Comparison of ENCODE assay signal across 25 cellular contexts in genomic region chr6:148309301-148309700, GRCh38. TPM values are rescaled to one million over a fixed set of nuclear protein-coding genes. Genes with fewer than 3 reads are reported as not detected.
"Had no signal": no experiment of that assay in that cellular context is flagged by ENCODE, and none has a peak within 500 bp of the region (broad histone marks: within the 10 kb centered on the region; RNA-seq: fewer than 3 reads in every experiment).

No MANE protein-coding gene starts in this region.

- H3K4me1 Mint-ChIP-seq: activated CD4-positive, alpha-beta T cell treated with anti-CD3 and anti-CD28 coated beads, Interleukin-2, amount 10 ng/mL, durations not matched to agents 24 days and 14 days; stimulated activated naive CD8-positive, alpha-beta T cell treated with anti-CD3 and anti-CD28 coated beads, Interleukin-15, amount 100 ng/mL, for 72 hours had no signal

- H3K27me3 Mint-ChIP-seq: stimulated activated naive CD8-positive, alpha-beta T cell treated with anti-CD3 and anti-CD28 coated beads, Interleukin-15, amount 100 ng/mL, for 72 hours had no signal

- H3K27ac Mint-ChIP-seq: activated CD4-positive, alpha-beta T cell treated with anti-CD3 and anti-CD28 coated beads, Interleukin-2, amount 10 ng/mL, durations not matched to agents 24 days and 14 days; activated CD8-positive, alpha-beta T cell treated with anti-CD3 and anti-CD28 coated beads for 36 hours; naive thymus-derived CD4-positive, alpha-beta T cell; stimulated activated naive CD8-positive, alpha-beta T cell treated with anti-CD3 and anti-CD28 coated beads, Interleukin-15, amount 100 ng/mL, for 72 hours; T-helper 2 cell treated with Interferon-gamma antibody and Interleukin-4, amounts not matched to agents 5 μg/mL and 100 μg/mL, for 36 hours had no signal

- H3K36me3 ChIP-seq: brain microvascular endothelial cell, left lung, neutrophil, pancreas, right lobe of liver, suprapubic skin, upper lobe of left lung had no signal

- H3K4me3 Mint-ChIP-seq: activated CD4-positive, alpha-beta T cell treated with anti-CD3 and anti-CD28 coated beads, Interleukin-2, amount 10 ng/mL, durations not matched to agents 24 days and 14 days; activated CD8-positive, alpha-beta T cell treated with anti-CD3 and anti-CD28 coated beads for 36 hours; naive thymus-derived CD4-positive, alpha-beta T cell; stimulated activated naive CD8-positive, alpha-beta T cell treated with anti-CD3 and anti-CD28 coated beads, Interleukin-15, amount 100 ng/mL, for 72 hours; T-helper 2 cell treated with Interferon-gamma antibody and Interleukin-4, amounts not matched to agents 5 μg/mL and 100 μg/mL, for 36 hours had no signal

- H3K9me3 Mint-ChIP-seq: activated CD4-positive, alpha-beta T cell treated with anti-CD3 and anti-CD28 coated beads, Interleukin-2, amount 10 ng/mL, durations not matched to agents 24 days and 14 days; activated CD8-positive, alpha-beta T cell treated with anti-CD3 and anti-CD28 coated beads for 36 hours; naive thymus-derived CD4-positive, alpha-beta T cell; stimulated activated naive CD8-positive, alpha-beta T cell treated with anti-CD3 and anti-CD28 coated beads, Interleukin-15, amount 100 ng/mL, for 72 hours; T-helper 2 cell treated with Interferon-gamma antibody and Interleukin-4, amounts not matched to agents 5 μg/mL and 100 μg/mL, for 36 hours had no signal

- H3K36me3 Mint-ChIP-seq: naive thymus-derived CD4-positive, alpha-beta T cell had no signal

- H3K9me3 ChIP-seq: left lung, neutrophil, pancreas, right lobe of liver, suprapubic skin, upper lobe of left lung had no signal

- H3K4me1 ChIP-seq: foreskin keratinocyte, pancreas, right lobe of liver had no signal

- H3K4me3 ChIP-seq: coronary artery, left lung, pancreas, right lobe of liver, suprapubic skin, upper lobe of left lung had no signal

- DNase-seq: activated CD4-positive, alpha-beta T cell treated with anti-CD3 and anti-CD28 coated beads, Interleukin-2, amount 10 ng/mL, durations not matched to agents 24 days and 14 days; activated CD4-positive, CD25-positive, alpha-beta regulatory T cell; activated CD8-positive, alpha-beta T cell treated with anti-CD3 and anti-CD28 coated beads for 36 hours; activated effector memory CD4-positive, alpha-beta T cell treated with anti-CD3 and anti-CD28 coated beads, Interleukin-2, amount 50 U/mL, for 16 hours; activated naive CD4-positive, alpha-beta T cell treated with anti-CD3 and anti-CD28 coated beads, Interleukin-2, amount 50 U/mL, for 16 hours; activated T-cell treated with anti-CD3 and anti-CD28 coated beads, Interleukin-2, amount 50 U/mL, for 48 hours; aorta; brain microvascular endothelial cell; erythroblast; foreskin keratinocyte; kidney; left lung; mesendoderm; naive thymus-derived CD4-positive, alpha-beta T cell; pancreas; right lobe of liver; small intestine; stimulated activated CD4-positive, alpha-beta T cell treated with anti-CD3 and anti-CD28 coated beads, Interleukin-15, amount 100 ng/mL, for 24 hours; stimulated activated CD4-positive, alpha-beta T cell treated with anti-CD3 and anti-CD28 coated beads, Interleukin-2, amount 100 ng/mL, for 48 hours; stimulated activated naive CD8-positive, alpha-beta T cell treated with anti-CD3 and anti-CD28 coated beads, Interleukin-15, amount 100 ng/mL, for 72 hours; upper lobe of left lung had no signal

- H3K27me3 ChIP-seq: brain microvascular endothelial cell, foreskin keratinocyte, left lung, neutrophil, pancreas, right lobe of liver, suprapubic skin, upper lobe of left lung had no signal

- H3K27ac ChIP-seq: brain microvascular endothelial cell, coronary artery, foreskin keratinocyte, left lung, neutrophil, pancreas, right lobe of liver, suprapubic skin, upper lobe of left lung had no signal

RNA-seq across cellular contexts. Expression of gene SASH1, which starts 33.3 kb away (rescaled TPM):
- polyA plus RNA-seq: naive thymus-derived CD4-positive, alpha-beta T cell had no signal
